Comparison of ENCODE assay signal across 8 cellular contexts in genomic region chr14:102362545-102363181, GRCh38. TPM values are rescaled to one million over a fixed set of nuclear protein-coding genes. Genes with fewer than 3 reads are reported as not detected.
DNase-seq lines count a peak whose midpoint lies in the region; ATAC-seq and TF ChIP-seq lines count a peak whose summit lies in the region.

Gene CINP (minus strand): TSS chr14:102362890. CDS start chr14:102362851, 39 bp downstream.
Gene TECPR2 (plus strand): TSS chr14:102362941. CDS start chr14:102376722, 13,781 bp downstream.

- H3K4me1 ChIP-seq in KMS-11 (ENCODE audit: low read depth, poor library complexity, severe bottlenecking): peaks cover 26% of the 10 kb centered on the region
- H3K4me1 ChIP-seq in Panc1 (ENCODE audit: control insufficient read depth, insufficient read depth, low read length): peaks cover 4% of the 10 kb centered on the region; the same call in 1 of the 2 replicates
- peaks cover 21 to 51% (median 43%) of the 10 kb centered on the region in 4 donors for H3K4me1 ChIP-seq in esophagus muscularis mucosa
- H3K4me1 ChIP-seq in muscle layer of duodenum (ENCODE audit: control insufficient read depth in 1 of 2, insufficient read depth in 2 of 2, low read length in 2 of 2): peaks cover 14 to 24% of the 10 kb centered on the region in 2 donors

- no peak for TF ChIP-seq EP300 in esophagus muscularis mucosa (IDR thresholded peaks at IDR 0.05)

- BruUV-seq in Panc1 (replicated peaks; lab: Mats Ljungman, UMichigan): no TSS peak

- H3K79me2 ChIP-seq in KMS-11 (ENCODE audit: insufficient read depth, low read depth): peaks cover 39% of the 10 kb centered on the region; the same call in 1 of the 2 replicates

- H3K36me3 ChIP-seq in KMS-11 (ENCODE audit: insufficient read depth) (no peaks in the 10 kb centered on the region), Panc1 (ENCODE audit: control insufficient read depth, insufficient read depth, low read length) (peaks cover 4% of the 10 kb centered on the region; the same call in 1 of the 2 replicates), esophagus muscularis mucosa (peaks cover 12 to 25% (median 18%) of the 10 kb centered on the region in 4 donors), muscle layer of duodenum (ENCODE audit: control insufficient read depth in 1 of 2, insufficient read depth in 2 of 2, low read length in 2 of 2) (peaks cover 6 to 13% of the 10 kb centered on the region in 2 donors)

- H3K27ac ChIP-seq in KMS-11 (peak within 1 kb of the TSS; percentile 48), Panc1 (ENCODE audit: low read length) (peak within 1 kb of the TSS; percentile 92), esophagus muscularis mucosa (replicated peaks in 1 of 4) (peak within 1 kb of the TSS; percentile 94 to 100 (median 98)), muscle layer of duodenum (ENCODE audit: low read length) (peak within 1 kb of the TSS; percentile 97)

- H3K9me3 ChIP-seq in Panc1 (ENCODE audit: control insufficient read depth, insufficient read depth, low read depth, low read length) (no peaks in the 10 kb centered on the region), esophagus muscularis mucosa (no peaks in the 10 kb centered on the region), muscle layer of duodenum (ENCODE audit: control insufficient read depth in 1 of 2, low read length in 2 of 2) (no peaks in the 10 kb centered on the region)

- peak within 1 kb of the TSS; percentile 84 for H3K4me2 ChIP-seq in KMS-11

- no peak for TF ChIP-seq CTCF in KMS-11 (conservative IDR thresholded peaks at IDR 0.05; ENCODE audit: low read depth, low read length)
- no peak for TF ChIP-seq CTCF in Panc1 (IDR thresholded peaks at IDR 0.05)
- no peak for TF ChIP-seq CTCF in esophagus muscularis mucosa (IDR thresholded peaks at IDR 0.05)

- H3K9ac ChIP-seq in KMS-11: peak within 1 kb of the TSS; percentile 60

- TF ChIP-seq POLR2A in esophagus muscularis mucosa (IDR thresholded peaks at IDR 0.05; ENCODE audit: low read depth): peak; percentile 72

- in situ Hi-C loops in Panc1 (cut with HindIII; ENCODE audit: low pct_unique_long_range_greater_than_20kb, low sequenced_read_pairs): no loop called here

- H2AFZ ChIP-seq in KMS-11 (ENCODE audit: low read depth): peak within 1 kb of the TSS; percentile 92

- CTCF ChIA-PET in Panc1 (lab: Charles Lee): interaction anchor here (0.6 to 1.0 kb wide), 2 partner anchors 38 to 153 kb away, joined by 3 read pairs; no protein-coding TSS in a partner anchor

- H3K27me3 ChIP-seq in KMS-11 (ENCODE audit: insufficient read depth, low read depth) (no peaks in the 10 kb centered on the region), Panc1 (ENCODE audit: control insufficient read depth, insufficient read depth, low read length) (no peaks in the 10 kb centered on the region), esophagus muscularis mucosa (no peaks in the 10 kb centered on the region), muscle layer of duodenum (ENCODE audit: low read depth, low read length) (no peaks in the 10 kb centered on the region)

- WGBS in esophagus muscularis mucosa: 0% methylated on average over 15 of the region's 58 CpGs

- H4K20me1 ChIP-seq in KMS-11 (ENCODE audit: insufficient read depth): no peaks in the 10 kb centered on the region

- ATAC-seq in GM21737 (IDR thresholded peaks at IDR 0.05; ENCODE audit: unreplicated experiment): peak; percentile 91
- ATAC-seq in Panc1: peak; percentile 98

- intact Hi-C loops in Panc1 (cut with micrococcal nuclease; ENCODE audit: unreplicated experiment): no loop called here
- intact Hi-C loops in esophagus muscularis mucosa (cut with DNase I): no loop called here

- POLR2A ChIA-PET in Panc1 (lab: Charles Lee): no interaction called here

- H3K4me3 ChIP-seq in KMS-11 (IDR thresholded peaks at IDR 0.05; ENCODE audit: insufficient read depth, low read depth, low read length) (no peak within 1 kb of the TSS), Panc1 (ENCODE audit: low read depth in 2 of 2, low read length in 2 of 2) (peak within 1 kb of the TSS; percentile 88 to 96), esophagus muscularis mucosa (peak within 1 kb of the TSS; percentile 80 to 95 (median 90)), muscle layer of duodenum (ENCODE audit: low read depth in 1 of 2, low read length in 2 of 2) (peak within 1 kb of the TSS; percentile 88 to 97)

- DNase-seq in DMS53 treated with DMSO at 0.1 percent for 48 hours (lab: John Stamatoyannopoulos, UW; ENCODE audit: unreplicated experiment) (peak; percentile 82), Panc1 (ENCODE audit: low read depth, low spot score) (peak; percentile 39), esophagus muscularis mucosa (ENCODE audit: extremely low spot score) (peak; percentile 99)
- DNase-seq in activated T-cell treated with anti-CD3 and anti-CD28 coated beads, Interleukin-2, amount 50 U/mL, for 48 hours: peak; percentile 97
- DNase-seq in stimulated activated CD8-positive, alpha-beta memory T cell treated with anti-CD3 and anti-CD28 coated beads, Interleukin-7, amount 100 ng/mL, for 24 hours (ENCODE audit: low read depth): peak; percentile 98

RNA-seq across cellular contexts. Expression of gene CINP, which starts in this region (rescaled TPM):
- total RNA-seq in Panc1 (2021; ENCODE audit: unreplicated experiment) (28.3 TPM), esophagus muscularis mucosa (10 to 100 TPM; 21.6 to 27.7 (median 25.4) TPM)
- 29.0 TPM for polyA plus RNA-seq in Panc1 (2012; ENCODE audit: insufficient read length)

RNA-seq across cellular contexts. Expression of gene TECPR2, which starts in this region (rescaled TPM):
- total RNA-seq in Panc1 (2021; ENCODE audit: unreplicated experiment): 15.5 TPM
- polyA plus RNA-seq in Panc1 (2012; ENCODE audit: insufficient read length): 15.7 TPM
- total RNA-seq in esophagus muscularis mucosa: 10 to 100 TPM; 28.7 to 54.8 (median 36.6) TPM

Comparison
In these comparisons a context has a peak if more than half of its experiments do, and no peak if none do; other contexts are left out.
1. DNase-seq: peak in every context shown above with its lines; median percentile 99 in esophagus muscularis mucosa; 98 in stimulated activated CD8-positive, alpha-beta memory T cell treated with anti-CD3 and anti-CD28 coated beads, Interleukin-7, amount 100 ng/mL, for 24 hours; 97 in activated T-cell treated with anti-CD3 and anti-CD28 coated beads, Interleukin-2, amount 50 U/mL, for 48 hours; 82 in DMS53 treated with DMSO at 0.1 percent for 48 hours; 39 in Panc1.
2. H3K27ac ChIP-seq: peak in every context shown above with its lines; median percentile 98 in esophagus muscularis mucosa; 97 in muscle layer of duodenum; 92 in Panc1; 48 in KMS-11.